Comparison of ENCODE assay signal across 14 cellular contexts in the genomic region with DNA sequence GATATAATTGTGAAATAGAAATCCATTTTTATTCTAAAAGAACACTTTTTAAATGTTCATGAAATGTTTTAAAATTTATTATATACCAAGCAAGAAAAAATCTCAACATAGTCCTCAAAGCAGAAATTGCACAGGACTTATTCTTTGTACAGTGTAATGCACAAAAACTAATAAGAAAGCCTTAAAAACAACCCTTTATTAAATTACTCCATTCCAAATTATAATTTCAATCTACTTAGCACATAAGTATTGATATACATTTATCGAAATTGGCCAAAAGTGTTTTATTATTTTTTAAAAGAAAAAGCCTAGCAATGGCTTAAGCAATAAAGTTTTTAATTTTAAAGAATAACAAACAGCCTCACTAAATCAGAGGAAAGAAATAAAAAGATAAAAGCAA. TPM values are rescaled to one million over a fixed set of nuclear protein-coding genes. Genes with fewer than 3 reads are reported as not detected.
DNase-seq lines count a peak whose midpoint lies in the region; ATAC-seq lines count a peak whose summit lies in the region.
"Had no signal": no experiment of that assay in that cellular context is flagged by ENCODE, and none has a peak within 500 bp of the region (broad histone marks: within the 10 kb centered on the region; RNA-seq: fewer than 3 reads in every experiment).

No MANE protein-coding gene starts in this region.

- no peak for DNase-seq in activated CD4-positive, alpha-beta memory T cell treated with anti-CD3 and anti-CD28 coated beads for 36 hours
- no peak for DNase-seq in activated CD4-positive, alpha-beta memory T cell treated with anti-CD3 and anti-CD28 coated beads, Interleukin-2, amount 10 ng/mL, durations not matched to agents 7 days and 5 days
- no peak for DNase-seq in CD4-positive, CD25-positive, alpha-beta regulatory T cell
- DNase-seq in T-helper 17 cell (no peak), memory B cell (ENCODE audit: low spot score in 2 of 2) (no peak), right cardiac atrium (no peak), NCI-H82 treated with DMSO at 0.1 percent for 48 hours (lab: John Stamatoyannopoulos, UW; ENCODE audit: unreplicated experiment) (no peak)
- DNase-seq: C1 segment of cervical spinal cord, EL, GOT3, NCI-H187, NCI-H526 treated with DMSO at 0.1 percent for 48 hours, OCI-M1 had no signal

- H3K9me3 ChIP-seq in CD4-positive, CD25-positive, alpha-beta regulatory T cell (ENCODE audit: control insufficient read depth in 2 of 2, low read length in 2 of 2), result no peaks in the 10 kb centered on the region
- H3K9me3 ChIP-seq in T-helper 17 cell (ENCODE audit: control insufficient read depth, low read length, poor library complexity, severe bottlenecking) (no peaks in the 10 kb centered on the region), right cardiac atrium (ENCODE audit: control insufficient read depth, low read length) (no peaks in the 10 kb centered on the region)

- H3K27ac ChIP-seq in CD4-positive, CD25-positive, alpha-beta regulatory T cell (ENCODE audit: insufficient read depth, low read length, poor library complexity, severe bottlenecking), result peak overlapping the region; percentile 62
- no peak overlapping the region for H3K27ac ChIP-seq in right cardiac atrium (ENCODE audit: low read length)

- ATAC-seq in CD4-positive, CD25-positive, alpha-beta regulatory T cell (ENCODE audit: low read depth in 2 of 2), result no peak
- ATAC-seq in T-helper 17 cell (no peak), memory B cell (ENCODE audit: low read depth) (no peak), right cardiac atrium (no peak), HG03175 (IDR thresholded peaks at IDR 0.05; ENCODE audit: unreplicated experiment) (no peak)

- peaks cover 91% of the 10 kb centered on the region for H3K4me1 ChIP-seq in CD4-positive, CD25-positive, alpha-beta regulatory T cell (ENCODE audit: control insufficient read depth, insufficient read depth, low read length, poor library complexity, severe bottlenecking)
- no peaks in the 10 kb centered on the region for H3K4me1 ChIP-seq in right cardiac atrium (ENCODE audit: control insufficient read depth, insufficient read depth, low read length)

- intact Hi-C loops in activated CD4-positive, alpha-beta memory T cell treated with anti-CD3 and anti-CD28 coated beads for 36 hours (cut with micrococcal nuclease), result no loop called here
- intact Hi-C loops in right cardiac atrium (cut with DNase I), result no loop called here

- no peaks in the 10 kb centered on the region for H3K27me3 Mint-ChIP-seq in activated CD4-positive, alpha-beta memory T cell treated with anti-CD3 and anti-CD28 coated beads for 36 hours
- H3K27me3 Mint-ChIP-seq in activated CD4-positive, alpha-beta memory T cell treated with anti-CD3 and anti-CD28 coated beads, Interleukin-2, amount 10 ng/mL, durations not matched to agents 7 days and 5 days, result no peaks in the 10 kb centered on the region
- H3K27me3 Mint-ChIP-seq in CD4-positive, CD25-positive, alpha-beta regulatory T cell, result no peaks in the 10 kb centered on the region
- H3K27me3 Mint-ChIP-seq in T-helper 17 cell (no peaks in the 10 kb centered on the region), memory B cell (no peaks in the 10 kb centered on the region)

- H3K9me3 Mint-ChIP-seq in activated CD4-positive, alpha-beta memory T cell treated with anti-CD3 and anti-CD28 coated beads for 36 hours, result no peaks in the 10 kb centered on the region
- no peaks in the 10 kb centered on the region for H3K9me3 Mint-ChIP-seq in activated CD4-positive, alpha-beta memory T cell treated with anti-CD3 and anti-CD28 coated beads, Interleukin-2, amount 10 ng/mL, durations not matched to agents 7 days and 5 days
- peaks cover 0 to 2% (median 0%) of the 10 kb centered on the region in 7 donors for H3K9me3 Mint-ChIP-seq in CD4-positive, CD25-positive, alpha-beta regulatory T cell
- H3K9me3 Mint-ChIP-seq in memory B cell, result no peaks in the 10 kb centered on the region

- peaks cover 35% of the 10 kb centered on the region for H3K36me3 Mint-ChIP-seq in activated CD4-positive, alpha-beta memory T cell treated with anti-CD3 and anti-CD28 coated beads for 36 hours
- H3K36me3 Mint-ChIP-seq in activated CD4-positive, alpha-beta memory T cell treated with anti-CD3 and anti-CD28 coated beads, Interleukin-2, amount 10 ng/mL, durations not matched to agents 7 days and 5 days (ENCODE audit: low read depth), result peaks cover 53% of the 10 kb centered on the region
- peaks cover 40% of the 10 kb centered on the region for H3K36me3 Mint-ChIP-seq in CD4-positive, CD25-positive, alpha-beta regulatory T cell
- peaks cover 8% of the 10 kb centered on the region for H3K36me3 Mint-ChIP-seq in T-helper 17 cell (ENCODE audit: low read depth)
- H3K36me3 Mint-ChIP-seq in memory B cell, result peaks cover 14% of the 10 kb centered on the region

- WGBS in right cardiac atrium, result 98% methylated on average over 1 of the region's 1 CpG

- POLR2A ChIA-PET in activated CD4-positive, alpha-beta memory T cell treated with anti-CD3 and anti-CD28 coated beads for 36 hours (lab: Charles Lee), result interaction anchor here (1.8 kb wide), 1 partner anchor 13 kb away, joined by 5 read pairs; no protein-coding TSS in a partner anchor
- POLR2A ChIA-PET in activated CD4-positive, alpha-beta memory T cell treated with anti-CD3 and anti-CD28 coated beads, Interleukin-2, amount 10 ng/mL, durations not matched to agents 7 days and 5 days (lab: Charles Lee), result interaction anchor here (0.7 to 23.0 kb wide), 4 partner anchors 15 to 75 kb away, joined by 3 to 373 read pairs (median 4); a partner anchor contains a TSS

- peaks cover 31% of the 10 kb centered on the region for H3K36me3 ChIP-seq in CD4-positive, CD25-positive, alpha-beta regulatory T cell (ENCODE audit: control insufficient read depth, insufficient read depth, low read length)

- H3K4me3 Mint-ChIP-seq in activated CD4-positive, alpha-beta memory T cell treated with anti-CD3 and anti-CD28 coated beads for 36 hours, result no peak overlapping the region
- H3K4me3 Mint-ChIP-seq in activated CD4-positive, alpha-beta memory T cell treated with anti-CD3 and anti-CD28 coated beads, Interleukin-2, amount 10 ng/mL, durations not matched to agents 7 days and 5 days, result no peak overlapping the region
- peak overlapping the region in 1 of 4 donors; percentile 36 for H3K4me3 Mint-ChIP-seq in CD4-positive, CD25-positive, alpha-beta regulatory T cell
- H3K4me3 Mint-ChIP-seq in T-helper 17 cell, result no peak overlapping the region
- no peak overlapping the region for H3K4me3 Mint-ChIP-seq in memory B cell

- H3K27ac Mint-ChIP-seq in activated CD4-positive, alpha-beta memory T cell treated with anti-CD3 and anti-CD28 coated beads for 36 hours, result peak overlapping the region; percentile 85
- no peak overlapping the region for H3K27ac Mint-ChIP-seq in activated CD4-positive, alpha-beta memory T cell treated with anti-CD3 and anti-CD28 coated beads, Interleukin-2, amount 10 ng/mL, durations not matched to agents 7 days and 5 days
- peak overlapping the region; percentile 48 to 89 (median 55) for H3K27ac Mint-ChIP-seq in CD4-positive, CD25-positive, alpha-beta regulatory T cell
- H3K27ac Mint-ChIP-seq in T-helper 17 cell (peak overlapping the region; percentile 98), memory B cell (peak overlapping the region; percentile 38)

- H3K4me1 Mint-ChIP-seq in activated CD4-positive, alpha-beta memory T cell treated with anti-CD3 and anti-CD28 coated beads for 36 hours (ENCODE audit: low read depth), result peaks cover 82% of the 10 kb centered on the region
- peaks cover 76% of the 10 kb centered on the region for H3K4me1 Mint-ChIP-seq in activated CD4-positive, alpha-beta memory T cell treated with anti-CD3 and anti-CD28 coated beads, Interleukin-2, amount 10 ng/mL, durations not matched to agents 7 days and 5 days
- H3K4me1 Mint-ChIP-seq in CD4-positive, CD25-positive, alpha-beta regulatory T cell, result peaks cover 37 to 90% (median 63%) of the 10 kb centered on the region in 4 donors
- peaks cover 47% of the 10 kb centered on the region for H3K4me1 Mint-ChIP-seq in T-helper 17 cell
- H3K4me1 Mint-ChIP-seq in memory B cell, result peaks cover 51% of the 10 kb centered on the region

- CTCF ChIA-PET in activated CD4-positive, alpha-beta memory T cell treated with anti-CD3 and anti-CD28 coated beads for 36 hours (lab: Charles Lee), result interaction anchor here (1.5 to 2.0 kb wide), 2 partner anchors 15 to 44 kb away, joined by 4 to 12 read pairs; no protein-coding TSS in a partner anchor
- CTCF ChIA-PET in activated CD4-positive, alpha-beta memory T cell treated with anti-CD3 and anti-CD28 coated beads, Interleukin-2, amount 10 ng/mL, durations not matched to agents 7 days and 5 days (lab: Charles Lee), result interaction anchor here (2.0 kb wide), 1 partner anchor 44 kb away, joined by 6 read pairs; no protein-coding TSS in a partner anchor

- no peak overlapping the region for H3K4me3 ChIP-seq in CD4-positive, CD25-positive, alpha-beta regulatory T cell (ENCODE audit: low read depth, low read length)
- H3K4me3 ChIP-seq in right cardiac atrium (ENCODE audit: low read length), result no peak overlapping the region

- H3K27me3 ChIP-seq in CD4-positive, CD25-positive, alpha-beta regulatory T cell (ENCODE audit: control insufficient read depth, insufficient read depth, low read length), result no peaks in the 10 kb centered on the region
- H3K27me3 ChIP-seq in right cardiac atrium (ENCODE audit: control insufficient read depth, insufficient read depth), result no peaks in the 10 kb centered on the region

RNA-seq across cellular contexts. Expression of a gene that starts 19.1 kb away (rescaled TPM):
- 100 to 1,000 TPM; 151 to 167 TPM for total RNA-seq in activated CD4-positive, alpha-beta memory T cell treated with anti-CD3 and anti-CD28 coated beads for 36 hours
- total RNA-seq in activated CD4-positive, alpha-beta memory T cell treated with anti-CD3 and anti-CD28 coated beads, Interleukin-2, amount 10 ng/mL, durations not matched to agents 7 days and 5 days, result 100 to 1,000 TPM; 259 to 263 TPM
- 842 TPM for total RNA-seq in CD4-positive, CD25-positive, alpha-beta regulatory T cell
- 100 to 1,000 TPM in 1 of 4 donors, 10 to 100 TPM in 3; 75.3 to 112 (median 97.2) TPM for polyA plus RNA-seq in CD4-positive, CD25-positive, alpha-beta regulatory T cell
- total RNA-seq in T-helper 17 cell (100 to 1,000 TPM; 381 to 578 TPM), right cardiac atrium (10 to 100 TPM in 2 of 4 donors, 1 to 10 TPM in 2; 7.9 to 25.0 (median 13.1) TPM)
- 8.2 TPM for polyA plus RNA-seq in right cardiac atrium

RNA-seq across cellular contexts. Expression of a gene that starts 46.7 kb away (rescaled TPM):
- total RNA-seq in activated CD4-positive, alpha-beta memory T cell treated with anti-CD3 and anti-CD28 coated beads for 36 hours, result not detected
- total RNA-seq in activated CD4-positive, alpha-beta memory T cell treated with anti-CD3 and anti-CD28 coated beads, Interleukin-2, amount 10 ng/mL, durations not matched to agents 7 days and 5 days, result not detected
- total RNA-seq in CD4-positive, CD25-positive, alpha-beta regulatory T cell, result not detected
- polyA plus RNA-seq in CD4-positive, CD25-positive, alpha-beta regulatory T cell, result under 1 TPM in 1 of 4 donors, not detected in 3; 0.27 TPM
- total RNA-seq in T-helper 17 cell (1 to 10 TPM in 1 of 2 donors, not detected in 1; 2.3 TPM), right cardiac atrium (under 1 TPM in 2 of 4 donors, not detected in 2; 0.46 to 0.59 TPM)
- 0.34 TPM for polyA plus RNA-seq in right cardiac atrium

Comparison
In these comparisons a context has a peak if more than half of its experiments do, and no peak if none do; other contexts are left out.
1. RNA of a gene that starts 19.1 kb away (total RNA-seq): 842 TPM in CD4-positive, CD25-positive, alpha-beta regulatory T cell (single experiment), 381 to 578 TPM in T-helper 17 cell, 259 to 263 TPM in activated CD4-positive, alpha-beta memory T cell treated with anti-CD3 and anti-CD28 coated beads, Interleukin-2, amount 10 ng/mL, durations not matched to agents 7 days and 5 days and 151 to 167 TPM in activated CD4-positive, alpha-beta memory T cell treated with anti-CD3 and anti-CD28 coated beads for 36 hours; 7.9 to 25.0 TPM in right cardiac atrium; every median in the first group is over 4 times any median in the second.